In genomic region chr11:61245564-61245963, GRCh38 we compare ENCODE assay signal across 3 cellular contexts. TPM values are rescaled to one million over a fixed set of nuclear protein-coding genes. Genes with fewer than 3 reads are reported as not detected.
"Had no signal": no experiment of that assay in that cellular context is flagged by ENCODE, and none has a peak within 500 bp of the region (broad histone marks: within the 10 kb centered on the region; RNA-seq: fewer than 3 reads in every experiment).

No MANE protein-coding gene starts in this region.

RNA-seq across cellular contexts. Expression of gene PGA5, which starts 4.6 kb away (rescaled TPM):
- total RNA-seq: M059J, MCF 10A, NCI-H460 had no signal

RNA-seq across cellular contexts. Expression of gene PGA4, which starts 23.4 kb away (rescaled TPM):
- total RNA-seq: M059J, MCF 10A, NCI-H460 had no signal

RNA-seq across cellular contexts. Expression of gene PGA3, which starts 42.2 kb away (rescaled TPM):
- total RNA-seq: M059J, MCF 10A, NCI-H460 had no signal

RNA-seq across cellular contexts. Expression of gene VWCE, which starts 49.6 kb away (rescaled TPM):
- total RNA-seq: M059J had no signal
